In the genomic region with DNA sequence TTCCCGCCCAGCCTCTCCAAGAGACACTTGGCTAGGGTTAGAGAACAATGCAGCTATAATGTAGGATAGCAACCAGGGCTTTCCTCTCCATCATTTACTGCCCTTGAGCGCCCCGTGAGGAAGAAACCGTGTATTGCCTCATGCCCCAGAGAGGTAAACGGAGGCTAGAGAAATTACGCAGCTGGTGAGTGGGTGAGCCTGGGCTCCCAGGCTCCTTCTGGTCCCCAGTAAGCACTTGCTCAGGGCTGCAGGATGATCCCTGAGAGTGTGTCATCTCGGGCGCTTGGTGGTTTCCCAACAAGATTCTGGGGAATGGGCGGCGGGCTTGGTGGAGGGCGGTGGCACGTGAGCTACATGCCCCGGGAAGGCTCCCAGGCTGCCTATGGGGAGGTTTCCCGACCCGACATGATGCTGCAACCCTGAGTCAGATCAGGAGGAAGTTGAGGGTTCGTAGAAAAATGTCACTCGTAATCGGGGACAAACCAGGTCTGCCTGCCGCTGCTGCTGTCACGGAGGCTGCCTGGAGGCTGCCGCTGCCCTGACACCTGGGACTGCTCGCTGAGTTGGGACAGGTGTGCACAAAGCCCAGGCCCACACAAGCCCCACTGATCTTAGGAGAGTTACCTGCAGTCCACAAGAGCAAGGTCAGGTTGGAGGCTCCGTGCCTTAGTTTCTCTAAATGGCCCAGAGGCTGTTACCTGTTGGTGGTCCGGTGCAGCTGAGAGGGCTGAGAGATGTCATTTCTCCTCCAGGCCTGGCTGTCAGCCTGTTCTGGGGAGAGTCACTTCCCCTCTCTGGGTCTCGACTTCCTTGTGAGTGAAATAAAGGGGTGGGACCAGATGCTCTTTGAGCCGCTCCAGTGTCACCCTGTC, we compare ENCODE assay signal across 9 cellular contexts. TPM values are rescaled to one million over a fixed set of nuclear protein-coding genes. Genes with fewer than 3 reads are reported as not detected.
DNase-seq lines count a peak whose midpoint lies in the region; ATAC-seq and TF ChIP-seq lines count a peak whose summit lies in the region.
"Had no signal": no experiment of that assay in that cellular context is flagged by ENCODE, and none has a peak within 500 bp of the region (broad histone marks: within the 10 kb centered on the region; RNA-seq: fewer than 3 reads in every experiment).

A gene with protein sequence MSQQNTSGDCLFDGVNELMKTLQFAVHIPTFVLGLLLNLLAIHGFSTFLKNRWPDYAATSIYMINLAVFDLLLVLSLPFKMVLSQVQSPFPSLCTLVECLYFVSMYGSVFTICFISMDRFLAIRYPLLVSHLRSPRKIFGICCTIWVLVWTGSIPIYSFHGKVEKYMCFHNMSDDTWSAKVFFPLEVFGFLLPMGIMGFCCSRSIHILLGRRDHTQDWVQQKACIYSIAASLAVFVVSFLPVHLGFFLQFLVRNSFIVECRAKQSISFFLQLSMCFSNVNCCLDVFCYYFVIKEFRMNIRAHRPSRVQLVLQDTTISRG (minus strand): TSS at position 773 of the 872 bp plus-strand sequence. CDS start 14,280 bp downstream, outside the sequence.

- no peak within 1 kb of the TSS for H3K9ac ChIP-seq in mesenchymal stem cell (ENCODE audit: low read length)

- no peak within 1 kb of the TSS for H2BK15ac ChIP-seq in mesenchymal stem cell (ENCODE audit: low read depth, poor library complexity, severe bottlenecking)

- CTCF ChIA-PET in Calu3 (lab: Charles Lee) = interaction anchor here (1.4 kb wide), 1 partner anchor 100 kb away, joined by 5 read pairs; no protein-coding TSS in a partner anchor

- H3K14ac ChIP-seq in mesenchymal stem cell (ENCODE audit: low read length in 2 of 2) = no peak within 1 kb of the TSS

- no peak within 1 kb of the TSS for H3K4ac ChIP-seq in mesenchymal stem cell (ENCODE audit: low read depth in 1 of 2, low read length in 2 of 2)

- H3K27me3 ChIP-seq in mesenchymal stem cell (ENCODE audit: control insufficient read depth in 1 of 2, insufficient read depth in 1 of 2, low read length in 2 of 2) = peaks cover 46 to 50% of the 10 kb centered on the region in 2 experiments

- H3K9me3 ChIP-seq in mesenchymal stem cell (ENCODE audit: control insufficient read depth, low read length) = no peaks in the 10 kb centered on the region

- H3K27me3 Mint-ChIP-seq in Calu3 (ENCODE audit: unreplicated experiment) = peaks cover 79% of the 10 kb centered on the region

- peak; percentile 27 for DNase-seq in Calu3
- peak; percentile 51 for DNase-seq in activated CD4-positive, alpha-beta T cell treated with anti-CD3 and anti-CD28 coated beads, Interleukin-2, amount 50 U/mL, for 1 hour
- no peak for DNase-seq in epithelial cell of esophagus (ENCODE audit: low read depth)
- DNase-seq in stimulated activated CD4-positive, alpha-beta T cell treated with anti-CD3 and anti-CD28 coated beads, Interleukin-4, amount 100 ng/mL, for 48 hours (ENCODE audit: low read depth in 2 of 2) = peak; percentile 56 to 86
- no peak for DNase-seq in occipital lobe (lab: John Stamatoyannopoulos, UW)
- DNase-seq in mesenchymal stem cell = no peak

- H2BK12ac ChIP-seq in mesenchymal stem cell (ENCODE audit: low read length in 2 of 2) = no peak within 1 kb of the TSS

- BruUV-seq in Calu3 (replicated peaks; lab: Mats Ljungman, UMichigan) = no TSS peak

- H3K4me1 Mint-ChIP-seq in Calu3 (ENCODE audit: low read depth, unreplicated experiment) = no peaks in the 10 kb centered on the region

- no peak within 1 kb of the TSS for H3K23ac ChIP-seq in mesenchymal stem cell (ENCODE audit: low read length in 2 of 2)

- WGBS in mesenchymal stem cell = 81% methylated on average over 26 of the region's 26 CpGs

- H2AK5ac ChIP-seq in mesenchymal stem cell (ENCODE audit: low read length, severe bottlenecking) = no peak within 1 kb of the TSS

- H3K27ac ChIP-seq in mesenchymal stem cell (ENCODE audit: low read length, poor library complexity, severe bottlenecking) = no peak within 1 kb of the TSS

- no peak within 1 kb of the TSS for H4K8ac ChIP-seq in mesenchymal stem cell (ENCODE audit: low read length)

- H3K4me2 ChIP-seq in mesenchymal stem cell (ENCODE audit: low read length, poor library complexity, severe bottlenecking) = no peak within 1 kb of the TSS

- H2AFZ ChIP-seq in mesenchymal stem cell (ENCODE audit: low read depth, low read length) = no peak within 1 kb of the TSS

- no peaks in the 10 kb centered on the region for H3K36me3 Mint-ChIP-seq in Calu3 (ENCODE audit: insufficient read depth, unreplicated experiment)

- H4K91ac ChIP-seq in mesenchymal stem cell (ENCODE audit: low read length) = no peak within 1 kb of the TSS

- no peak within 1 kb of the TSS for H3K27ac Mint-ChIP-seq in Calu3 (ENCODE audit: unreplicated experiment)

- intact Hi-C loops in Calu3 (cut with micrococcal nuclease; ENCODE audit: unreplicated experiment) = no loop called here

- H3K4me3 Mint-ChIP-seq in Calu3 (ENCODE audit: low read depth, unreplicated experiment) = no peak within 1 kb of the TSS

- H3K79me1 ChIP-seq in mesenchymal stem cell (replicated peaks; ENCODE audit: low read length, poor library complexity, severe bottlenecking) = no peaks in the 10 kb centered on the region

- no peak within 1 kb of the TSS for H3K4me3 ChIP-seq in epithelial cell of esophagus (ENCODE audit: low read length)
- peak within 1 kb of the TSS in 1 of 2 experiments; percentile 33 for H3K4me3 ChIP-seq in mesenchymal stem cell (ENCODE audit: insufficient read depth in 1 of 2, low read depth in 1 of 2, low read length in 2 of 2)

- H3K36me3 ChIP-seq in mesenchymal stem cell (ENCODE audit: control insufficient read depth in 1 of 2, insufficient read depth in 2 of 2, low read depth in 1 of 2, low read length in 2 of 2) = no peaks in the 10 kb centered on the region

- no peak within 1 kb of the TSS for H3K18ac ChIP-seq in mesenchymal stem cell (ENCODE audit: low read depth in 1 of 2, low read length in 2 of 2)

- H2BK120ac ChIP-seq in mesenchymal stem cell (ENCODE audit: low read depth, low read length) = no peak within 1 kb of the TSS

- ATAC-seq in GM19438 (IDR thresholded peaks at IDR 0.05; ENCODE audit: low read depth, unreplicated experiment) (peak; percentile 45), HG03520 (IDR thresholded peaks at IDR 0.05; ENCODE audit: unreplicated experiment) (peak; percentile 43)

- no peaks in the 10 kb centered on the region for H3K9me3 Mint-ChIP-seq in Calu3 (ENCODE audit: low read depth, unreplicated experiment)

- H3K4me1 ChIP-seq in mesenchymal stem cell (ENCODE audit: control insufficient read depth, insufficient read depth, low read depth, low read length) = no peaks in the 10 kb centered on the region

- TF ChIP-seq CTCF in Calu3 (IDR thresholded peaks at IDR 0.05; ENCODE audit: unreplicated experiment) (peak; percentile 19), epithelial cell of esophagus (IDR thresholded peaks at IDR 0.05; ENCODE audit: insufficient read depth, low read depth, low read length, missing control alignments) (peak; percentile 13)

- H2BK5ac ChIP-seq in mesenchymal stem cell (ENCODE audit: low read depth, low read length, poor library complexity, severe bottlenecking) = no peak within 1 kb of the TSS

RNA-seq across cellular contexts. Expression of the gene that starts here (rescaled TPM):
- total RNA-seq in Calu3 (2022) = not detected in 2 replicates
- not detected for total RNA-seq in occipital lobe
- not detected for polyA plus RNA-seq in mesenchymal stem cell (2013, experiment 1 of 2)
- 0.01 TPM for polyA plus RNA-seq in mesenchymal stem cell (2013, experiment 2 of 2)
- total RNA-seq: frontal cortex had no signal

Comparison
In these comparisons a context has a peak if more than half of its experiments do, and no peak if none do; other contexts are left out.
1. Peak in DNase-seq in Calu3; RNA of the gene not detected or under 1 TPM.
2. DNase-seq: peak in activated CD4-positive, alpha-beta T cell treated with anti-CD3 and anti-CD28 coated beads, Interleukin-2, amount 50 U/mL, for 1 hour (single experiment) and stimulated activated CD4-positive, alpha-beta T cell treated with anti-CD3 and anti-CD28 coated beads, Interleukin-4, amount 100 ng/mL, for 48 hours (2 of 2); none in epithelial cell of esophagus (single experiment), occipital lobe (single experiment) and mesenchymal stem cell (single experiment).